1 cellular context compared by ENCODE assay signal in the genomic region with DNA sequence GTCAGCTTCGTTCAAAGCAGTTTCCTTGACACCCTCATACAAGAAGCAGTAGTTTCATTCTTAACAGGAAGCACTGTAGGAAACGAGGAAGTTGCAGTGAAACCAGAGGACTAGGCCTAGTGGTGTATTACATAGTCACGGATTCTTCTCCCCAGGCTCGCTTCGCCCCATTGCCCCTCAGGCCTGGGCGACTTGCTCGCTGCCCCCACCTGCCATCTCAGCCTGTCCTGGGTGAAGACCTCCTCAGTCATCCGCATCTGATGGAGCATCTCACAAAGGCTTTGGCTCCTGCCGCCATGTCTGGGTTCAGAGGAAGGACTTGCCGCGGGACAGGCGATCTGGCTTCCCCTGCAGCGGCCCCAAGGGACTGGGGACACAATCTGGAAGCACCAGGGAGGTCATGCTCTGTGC.
TF ChIP-seq lines count a peak whose summit lies in the region.

No MANE protein-coding gene starts in this region.

TF ChIP-seq in GM23338, 12 proteins besides CTCF, POLR2A, EP300 and RAD21 (continued from another document):
- no peak for TF ChIP-seq ZNF331 (CRISPR knock-in tag; IDR thresholded peaks at IDR 0.05; ENCODE audit: low read depth)
